ENCODE assay signal across 8 cellular contexts in genomic region chr15:31870336-31871158, GRCh38. TPM values are rescaled to one million over a fixed set of nuclear protein-coding genes. Genes with fewer than 3 reads are reported as not detected.
DNase-seq lines count a peak whose midpoint lies in the region; ATAC-seq and TF ChIP-seq lines count a peak whose summit lies in the region.

OTUD7A (minus strand) TSS chr15:31870673.

- POLR2A ChIA-PET in activated CD4-positive, alpha-beta memory T cell treated with anti-CD3 and anti-CD28 coated beads for 36 hours (lab: Charles Lee), result interaction anchor here (0.9 kb wide), 1 partner anchor 47 kb away, joined by 3 read pairs; no protein-coding TSS in a partner anchor

- H3K9me3 ChIP-seq in BE2C (no peaks in the 10 kb centered on the region), duodenal mucosa (ENCODE audit: control insufficient read depth in 1 of 2, low read length in 2 of 2) (no peaks in the 10 kb centered on the region), lower lobe of right lung (no peaks in the 10 kb centered on the region)

- H3K36me3 ChIP-seq in BE2C (no peaks in the 10 kb centered on the region), duodenal mucosa (ENCODE audit: control insufficient read depth in 1 of 2, insufficient read depth in 2 of 2, low read length in 2 of 2) (no peaks in the 10 kb centered on the region), lower lobe of right lung (no peaks in the 10 kb centered on the region)

- peak within 1 kb of the TSS; percentile 88 for H3K4me3 Mint-ChIP-seq in activated CD4-positive, alpha-beta memory T cell treated with anti-CD3 and anti-CD28 coated beads for 36 hours

- no peaks in the 10 kb centered on the region for H3K9me3 Mint-ChIP-seq in activated CD4-positive, alpha-beta memory T cell treated with anti-CD3 and anti-CD28 coated beads for 36 hours

- peak; percentile 90 for DNase-seq in BE2C
- peak; percentile 96 for DNase-seq in NCI-H69 (lab: John Stamatoyannopoulos, UW)
- DNase-seq in activated CD4-positive, alpha-beta memory T cell treated with anti-CD3 and anti-CD28 coated beads for 36 hours, result peak; percentile 84
- DNase-seq in lower lobe of right lung, result peak; percentile 88
- DNase-seq in stimulated activated CD4-positive, alpha-beta T cell treated with anti-CD3 and anti-CD28 coated beads, Interleukin-4, amount 100 ng/mL, for 4 hours, result peak; percentile 84 to 87

- peak within 1 kb of the TSS; percentile 73 for H3K4me3 ChIP-seq in BE2C (ENCODE audit: low read depth, low read length)
- peak within 1 kb of the TSS; percentile 81 to 82 for H3K4me3 ChIP-seq in duodenal mucosa (ENCODE audit: low read depth in 1 of 2, low read length in 2 of 2)
- peak within 1 kb of the TSS; percentile 63 for H3K4me3 ChIP-seq in lower lobe of right lung

- H3K36me3 Mint-ChIP-seq in activated CD4-positive, alpha-beta memory T cell treated with anti-CD3 and anti-CD28 coated beads for 36 hours, result no peaks in the 10 kb centered on the region

- peak within 1 kb of the TSS; percentile 61 for H3K27ac Mint-ChIP-seq in activated CD4-positive, alpha-beta memory T cell treated with anti-CD3 and anti-CD28 coated beads for 36 hours

- CTCF ChIA-PET in activated CD4-positive, alpha-beta memory T cell treated with anti-CD3 and anti-CD28 coated beads for 36 hours (lab: Charles Lee), result no interaction called here

- peaks cover 9% of the 10 kb centered on the region for H3K27me3 ChIP-seq in BE2C
- peaks cover 4 to 9% of the 10 kb centered on the region in 2 donors for H3K27me3 ChIP-seq in duodenal mucosa (ENCODE audit: control insufficient read depth in 1 of 2, insufficient read depth in 2 of 2, low read length in 2 of 2)
- no peaks in the 10 kb centered on the region for H3K27me3 ChIP-seq in lower lobe of right lung (ENCODE audit: low read depth)

- intact Hi-C loops in activated CD4-positive, alpha-beta memory T cell treated with anti-CD3 and anti-CD28 coated beads for 36 hours (cut with micrococcal nuclease), result loop anchor here (5.0 kb wide), 1 partner anchor 107 kb away; no protein-coding TSS in a partner anchor
- intact Hi-C loops in lower lobe of right lung (cut with DNase I), result no loop called here

- H3K9ac ChIP-seq in duodenal mucosa (ENCODE audit: low read depth in 1 of 2, low read length in 2 of 2), result peak within 1 kb of the TSS; percentile 44 to 56

- H3K4me1 ChIP-seq in BE2C (0 out of 2 replicates have a peak, but pooled peaks cover 3% of the 10 kb centered on the region), duodenal mucosa (ENCODE audit: control insufficient read depth in 1 of 2, insufficient read depth in 2 of 2, low read length in 2 of 2) (peaks cover 3 to 5% of the 10 kb centered on the region in 2 donors), lower lobe of right lung (peaks cover 5% of the 10 kb centered on the region)

- peaks cover 6% of the 10 kb centered on the region for H3K27me3 Mint-ChIP-seq in activated CD4-positive, alpha-beta memory T cell treated with anti-CD3 and anti-CD28 coated beads for 36 hours

- peak; percentile 92 for ATAC-seq in GM19328 (IDR thresholded peaks at IDR 0.05; ENCODE audit: unreplicated experiment)
- ATAC-seq in HG03460 (IDR thresholded peaks at IDR 0.05; ENCODE audit: unreplicated experiment), result peak; percentile 88
- peak; percentile 97 to 99 for ATAC-seq in lower lobe of right lung

- H3K27ac ChIP-seq in duodenal mucosa (ENCODE audit: low read depth, low read length) (no peak within 1 kb of the TSS), lower lobe of right lung (peak within 1 kb of the TSS; percentile 67)

- TF ChIP-seq CTCF in BE2C (IDR thresholded peaks at IDR 0.05; ENCODE audit: low read depth, low read length) (no peak), lower lobe of right lung (IDR thresholded peaks at IDR 0.05) (no peak)

- peaks cover 9% of the 10 kb centered on the region for H3K4me1 Mint-ChIP-seq in activated CD4-positive, alpha-beta memory T cell treated with anti-CD3 and anti-CD28 coated beads for 36 hours (ENCODE audit: low read depth)

RNA-seq across cellular contexts. Expression of gene OTUD7A, which starts in this region (rescaled TPM):
- 1.8 TPM for polyA plus RNA-seq in BE2C (2012; ENCODE audit: insufficient read depth, insufficient read length, low read depth)
- total RNA-seq in activated CD4-positive, alpha-beta memory T cell treated with anti-CD3 and anti-CD28 coated beads for 36 hours, result 1 to 10 TPM; 1.5 to 1.7 TPM
- total RNA-seq in lower lobe of right lung, result 2.2 TPM
